12 cellular contexts compared by ENCODE assay signal in the genomic region with DNA sequence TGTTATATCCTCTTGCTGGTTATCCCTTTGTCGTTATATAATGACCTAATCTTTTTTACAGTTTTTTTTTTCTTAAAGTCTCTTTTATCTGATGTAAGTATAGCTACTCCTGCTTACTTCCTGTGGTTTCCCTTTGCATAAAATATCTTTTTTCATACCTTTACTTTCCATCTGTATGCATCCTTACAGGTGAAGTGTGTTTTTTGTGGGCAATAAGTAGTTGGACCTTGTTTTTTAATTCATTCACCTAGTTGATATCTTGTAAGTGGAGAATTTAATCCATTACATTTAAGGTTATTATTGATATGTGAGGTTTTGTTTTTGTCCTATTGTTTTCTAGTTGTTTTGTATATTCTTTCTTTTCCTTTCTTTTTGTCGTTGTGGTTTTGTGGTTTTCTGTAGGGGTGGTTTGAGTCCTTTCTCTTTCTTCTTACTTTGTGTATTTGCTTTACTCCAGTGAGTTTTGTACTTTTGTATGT.
DNase-seq lines count a peak whose midpoint lies in the region; ATAC-seq and TF ChIP-seq lines count a peak whose summit lies in the region.
"Had no signal": no experiment of that assay in that cellular context is flagged by ENCODE, and none has a peak within 500 bp of the region (broad histone marks: within the 10 kb centered on the region; RNA-seq: fewer than 3 reads in every experiment).

No MANE protein-coding gene starts in this region.

- no peaks in the 10 kb centered on the region for H3K27me3 ChIP-seq in CD8-positive, alpha-beta T cell (ENCODE audit: insufficient read depth, low read length)
- H3K27me3 ChIP-seq in Peyer's patch, result no peaks in the 10 kb centered on the region
- H3K27me3 ChIP-seq: vagina had no signal

- POLR2A ChIA-PET in CD8-positive, alpha-beta T cell (lab: Charles Lee), result no interaction called here
- POLR2A ChIA-PET in activated CD4-positive, alpha-beta memory T cell treated with anti-CD3 and anti-CD28 coated beads for 36 hours (lab: Charles Lee), result no interaction called here

- peaks cover 33% of the 10 kb centered on the region for H3K9me3 Mint-ChIP-seq in CD8-positive, alpha-beta T cell
- peaks cover 34% of the 10 kb centered on the region for H3K9me3 Mint-ChIP-seq in activated CD4-positive, alpha-beta memory T cell treated with anti-CD3 and anti-CD28 coated beads for 36 hours

- H3K4me3 Mint-ChIP-seq in CD8-positive, alpha-beta T cell, result peak overlapping the region; percentile 43
- H3K4me3 Mint-ChIP-seq in activated CD4-positive, alpha-beta memory T cell treated with anti-CD3 and anti-CD28 coated beads for 36 hours, result no peak overlapping the region

- H3K4me3 ChIP-seq in CD8-positive, alpha-beta T cell (ENCODE audit: low read depth, low read length), result no peak overlapping the region
- H3K4me3 ChIP-seq in Peyer's patch, result no peak overlapping the region
- H3K4me3 ChIP-seq: vagina had no signal

- no peak overlapping the region for H3K27ac ChIP-seq in CD8-positive, alpha-beta T cell (ENCODE audit: low read depth, low read length)
- no peak overlapping the region for H3K27ac ChIP-seq in Peyer's patch
- H3K27ac ChIP-seq: vagina had no signal

- no peak for TF ChIP-seq POLR2A in Peyer's patch (IDR thresholded peaks at IDR 0.05)

- no peak for TF ChIP-seq CTCF in CD8-positive, alpha-beta T cell (IDR thresholded peaks at IDR 0.05)
- TF ChIP-seq CTCF in Peyer's patch (IDR thresholded peaks at IDR 0.05), result no peak

- H3K27me3 Mint-ChIP-seq in CD8-positive, alpha-beta T cell (ENCODE audit: low read depth), result no peaks in the 10 kb centered on the region
- H3K27me3 Mint-ChIP-seq in activated CD4-positive, alpha-beta memory T cell treated with anti-CD3 and anti-CD28 coated beads for 36 hours, result no peaks in the 10 kb centered on the region

- ATAC-seq in CD8-positive, alpha-beta T cell, result peak; percentile 77
- ATAC-seq in GM19324 (IDR thresholded peaks at IDR 0.05; ENCODE audit: low FRiP score, unreplicated experiment) (peak; percentile 66), HG03103 (IDR thresholded peaks at IDR 0.05; ENCODE audit: low read depth, unreplicated experiment) (peak; percentile 78), GM19467 (IDR thresholded peaks at IDR 0.05; ENCODE audit: unreplicated experiment) (no peak)

- peak overlapping the region; percentile 64 for H3K27ac Mint-ChIP-seq in CD8-positive, alpha-beta T cell
- H3K27ac Mint-ChIP-seq in activated CD4-positive, alpha-beta memory T cell treated with anti-CD3 and anti-CD28 coated beads for 36 hours, result peak overlapping the region; percentile 3

- H3K36me3 ChIP-seq in CD8-positive, alpha-beta T cell (ENCODE audit: insufficient read depth, low read length), result no peaks in the 10 kb centered on the region
- peaks cover 0 to 4% (median 0%) of the 10 kb centered on the region in 3 donors for H3K36me3 ChIP-seq in Peyer's patch

- peaks cover 49% of the 10 kb centered on the region for H3K36me3 Mint-ChIP-seq in CD8-positive, alpha-beta T cell
- peaks cover 45% of the 10 kb centered on the region for H3K36me3 Mint-ChIP-seq in activated CD4-positive, alpha-beta memory T cell treated with anti-CD3 and anti-CD28 coated beads for 36 hours

- no peak for DNase-seq in CD8-positive, alpha-beta T cell
- no peak for DNase-seq in activated CD4-positive, alpha-beta memory T cell treated with anti-CD3 and anti-CD28 coated beads for 36 hours
- DNase-seq in HT-29 (ENCODE audit: low spot score) (no peak), midbrain (lab: John Stamatoyannopoulos, UW) (no peak), Peyer's patch (no peak)
- DNase-seq: activated CD4-positive, alpha-beta T cell treated with anti-CD3 and anti-CD28 coated beads for 48 hours; NCI-H774; stimulated activated CD4-positive, alpha-beta T cell treated with anti-CD3 and anti-CD28 coated beads, Interleukin-15, amount 100 ng/mL, for 24 hours had no signal

- CTCF ChIA-PET in CD8-positive, alpha-beta T cell (lab: Charles Lee), result no interaction called here
- CTCF ChIA-PET in activated CD4-positive, alpha-beta memory T cell treated with anti-CD3 and anti-CD28 coated beads for 36 hours (lab: Charles Lee), result no interaction called here

- H3K4me1 ChIP-seq in CD8-positive, alpha-beta T cell (ENCODE audit: insufficient read depth, low read length), result peaks cover 21% of the 10 kb centered on the region
- no peaks in the 10 kb centered on the region for H3K4me1 ChIP-seq in Peyer's patch

- H3K4me1 Mint-ChIP-seq in CD8-positive, alpha-beta T cell (ENCODE audit: low read depth), result peaks cover 30% of the 10 kb centered on the region
- peaks cover 33% of the 10 kb centered on the region for H3K4me1 Mint-ChIP-seq in activated CD4-positive, alpha-beta memory T cell treated with anti-CD3 and anti-CD28 coated beads for 36 hours (ENCODE audit: low read depth)

- H3K9me3 ChIP-seq in CD8-positive, alpha-beta T cell (ENCODE audit: low read length), result no peaks in the 10 kb centered on the region
- peaks cover 0 to 5% (median 1%) of the 10 kb centered on the region in 4 donors for H3K9me3 ChIP-seq in Peyer's patch

- intact Hi-C loops in CD8-positive, alpha-beta T cell (cut with DNase I, micrococcal nuclease), result no loop called here
- intact Hi-C loops in activated CD4-positive, alpha-beta memory T cell treated with anti-CD3 and anti-CD28 coated beads for 36 hours (cut with micrococcal nuclease), result no loop called here
